Comparison of ENCODE assay signal across 16 cellular contexts in genomic region chr1:185936641-185937040, GRCh38.
"Had no signal": no experiment of that assay in that cellular context is flagged by ENCODE, and none has a peak within 500 bp of the region (broad histone marks: within the 10 kb centered on the region; RNA-seq: fewer than 3 reads in every experiment).

No MANE protein-coding gene starts in this region.

- H3K36me3 Mint-ChIP-seq: activated naive CD4-positive, alpha-beta T cell treated with anti-CD3 and anti-CD28 coated beads, Interleukin-2, amount 50 U/mL, for 72 hours; naive thymus-derived CD4-positive, alpha-beta T cell; stimulated activated effector memory CD8-positive, alpha-beta T cell treated with anti-CD3 and anti-CD28 coated beads, Interleukin-12 subunit alpha, Interleukin-12 subunit beta, amount 100 ng/mL, for 72 hours had no signal

- H3K4me3 Mint-ChIP-seq: activated CD4-positive, alpha-beta T cell treated with anti-CD3 and anti-CD28 coated beads, Interleukin-2, amount 10 ng/mL, durations not matched to agents 24 days and 14 days; activated CD8-positive, alpha-beta T cell treated with anti-CD3 and anti-CD28 coated beads, Interleukin-2, amount 10 ng/mL, durations not matched to agents 7 days and 5 days; activated T-cell treated with anti-CD3 and anti-CD28 coated beads, Interleukin-2, amount 50 U/mL, for 72 hours; naive thymus-derived CD4-positive, alpha-beta T cell; stimulated activated effector memory CD8-positive, alpha-beta T cell treated with anti-CD3 and anti-CD28 coated beads, Interleukin-12 subunit alpha, Interleukin-12 subunit beta, amount 100 ng/mL, for 72 hours had no signal

- H3K27ac Mint-ChIP-seq: activated CD4-positive, alpha-beta T cell treated with anti-CD3 and anti-CD28 coated beads, Interleukin-2, amount 10 ng/mL, durations not matched to agents 24 days and 14 days; activated CD8-positive, alpha-beta T cell treated with anti-CD3 and anti-CD28 coated beads, Interleukin-2, amount 10 ng/mL, durations not matched to agents 7 days and 5 days; activated naive CD4-positive, alpha-beta T cell treated with anti-CD3 and anti-CD28 coated beads, Interleukin-2, amount 50 U/mL, for 72 hours; activated T-cell treated with anti-CD3 and anti-CD28 coated beads, Interleukin-2, amount 50 U/mL, for 72 hours; naive thymus-derived CD4-positive, alpha-beta T cell; stimulated activated effector memory CD8-positive, alpha-beta T cell treated with anti-CD3 and anti-CD28 coated beads, Interleukin-12 subunit alpha, Interleukin-12 subunit beta, amount 100 ng/mL, for 72 hours had no signal

- DNase-seq: activated CD4-positive, alpha-beta T cell treated with anti-CD3 and anti-CD28 coated beads, Interleukin-2, amount 10 ng/mL, durations not matched to agents 24 days and 14 days; activated CD4-positive, CD25-positive, alpha-beta regulatory T cell; activated CD8-positive, alpha-beta memory T cell treated with anti-CD3 and anti-CD28 coated beads, Interleukin-2, amount 50 U/mL, for 4 hours; activated CD8-positive, alpha-beta T cell treated with anti-CD3 and anti-CD28 coated beads, Interleukin-2, amount 10 ng/mL, durations not matched to agents 7 days and 5 days; activated gamma-delta T cell; activated T-cell treated with anti-CD3 and anti-CD28 coated beads, Interleukin-2, amount 50 U/mL, for 72 hours; effector CD4-positive, alpha-beta T cell; mammary epithelial cell; mucosa of descending colon; naive thymus-derived CD4-positive, alpha-beta T cell; pancreas; thyroid gland had no signal

- H3K9me3 Mint-ChIP-seq: stimulated activated effector memory CD8-positive, alpha-beta T cell treated with anti-CD3 and anti-CD28 coated beads, Interleukin-12 subunit alpha, Interleukin-12 subunit beta, amount 100 ng/mL, for 72 hours had no signal

- ATAC-seq: activated CD8-positive, alpha-beta T cell treated with anti-CD3 and anti-CD28 coated beads, Interleukin-2, amount 10 ng/mL, durations not matched to agents 7 days and 5 days; activated naive CD4-positive, alpha-beta T cell treated with anti-CD3 and anti-CD28 coated beads, Interleukin-2, amount 50 U/mL, for 72 hours; activated T-cell treated with anti-CD3 and anti-CD28 coated beads, Interleukin-2, amount 50 U/mL, for 72 hours; gastroesophageal sphincter; left lobe of liver; mucosa of descending colon; naive thymus-derived CD4-positive, alpha-beta T cell; pancreas; stimulated activated effector memory CD8-positive, alpha-beta T cell treated with anti-CD3 and anti-CD28 coated beads, Interleukin-12 subunit alpha, Interleukin-12 subunit beta, amount 100 ng/mL, for 72 hours had no signal

- H3K4me1 Mint-ChIP-seq: activated CD4-positive, alpha-beta T cell treated with anti-CD3 and anti-CD28 coated beads, Interleukin-2, amount 10 ng/mL, durations not matched to agents 24 days and 14 days; naive thymus-derived CD4-positive, alpha-beta T cell; stimulated activated effector memory CD8-positive, alpha-beta T cell treated with anti-CD3 and anti-CD28 coated beads, Interleukin-12 subunit alpha, Interleukin-12 subunit beta, amount 100 ng/mL, for 72 hours had no signal
